2 cellular contexts compared by ENCODE assay signal in the genomic region with DNA sequence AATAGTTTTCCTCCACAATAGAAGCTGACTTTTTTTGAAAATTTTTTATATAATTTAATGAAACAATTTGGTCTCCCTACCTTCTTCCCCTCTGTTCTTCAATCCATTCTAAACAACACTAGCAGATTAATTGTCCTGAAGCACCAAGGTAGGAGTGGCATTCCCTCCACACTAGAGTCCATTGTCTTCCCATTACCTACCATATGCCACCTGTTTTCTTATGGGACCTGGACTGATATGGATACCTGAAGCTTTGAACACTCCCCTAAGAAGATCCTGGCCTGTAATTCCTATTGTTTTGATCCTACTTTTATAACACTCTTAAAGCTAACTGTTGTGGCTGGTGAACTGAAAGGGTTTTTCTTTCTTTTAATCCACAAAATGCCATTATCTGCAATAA.
TF ChIP-seq lines count a peak whose summit lies in the region.

No MANE protein-coding gene starts in this region.

TF ChIP-seq in WTC11, 78 proteins besides CTCF, POLR2A, EP300 and RAD21 (continued from another document):
- TF ChIP-seq, protein P1, sequence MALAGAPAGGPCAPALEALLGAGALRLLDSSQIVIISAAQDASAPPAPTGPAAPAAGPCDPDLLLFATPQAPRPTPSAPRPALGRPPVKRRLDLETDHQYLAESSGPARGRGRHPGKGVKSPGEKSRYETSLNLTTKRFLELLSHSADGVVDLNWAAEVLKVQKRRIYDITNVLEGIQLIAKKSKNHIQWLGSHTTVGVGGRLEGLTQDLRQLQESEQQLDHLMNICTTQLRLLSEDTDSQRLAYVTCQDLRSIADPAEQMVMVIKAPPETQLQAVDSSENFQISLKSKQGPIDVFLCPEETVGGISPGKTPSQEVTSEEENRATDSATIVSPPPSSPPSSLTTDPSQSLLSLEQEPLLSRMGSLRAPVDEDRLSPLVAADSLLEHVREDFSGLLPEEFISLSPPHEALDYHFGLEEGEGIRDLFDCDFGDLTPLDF (CRISPR knock-in tag; IDR thresholded peaks at IDR 0.05) = no peak
- TF ChIP-seq ZNF416 (CRISPR knock-in tag; IDR thresholded peaks at IDR 0.05) (no peak), TCF7 (CRISPR knock-in tag; IDR thresholded peaks at IDR 0.05; ENCODE audit: low read depth) (no peak), NR3C1 (CRISPR knock-in tag; conservative IDR thresholded peaks at IDR 0.05; ENCODE audit: low read depth) (no peak), NFE2L1 (CRISPR knock-in tag; IDR thresholded peaks at IDR 0.05) (no peak)
- TF ChIP-seq, protein P2, sequence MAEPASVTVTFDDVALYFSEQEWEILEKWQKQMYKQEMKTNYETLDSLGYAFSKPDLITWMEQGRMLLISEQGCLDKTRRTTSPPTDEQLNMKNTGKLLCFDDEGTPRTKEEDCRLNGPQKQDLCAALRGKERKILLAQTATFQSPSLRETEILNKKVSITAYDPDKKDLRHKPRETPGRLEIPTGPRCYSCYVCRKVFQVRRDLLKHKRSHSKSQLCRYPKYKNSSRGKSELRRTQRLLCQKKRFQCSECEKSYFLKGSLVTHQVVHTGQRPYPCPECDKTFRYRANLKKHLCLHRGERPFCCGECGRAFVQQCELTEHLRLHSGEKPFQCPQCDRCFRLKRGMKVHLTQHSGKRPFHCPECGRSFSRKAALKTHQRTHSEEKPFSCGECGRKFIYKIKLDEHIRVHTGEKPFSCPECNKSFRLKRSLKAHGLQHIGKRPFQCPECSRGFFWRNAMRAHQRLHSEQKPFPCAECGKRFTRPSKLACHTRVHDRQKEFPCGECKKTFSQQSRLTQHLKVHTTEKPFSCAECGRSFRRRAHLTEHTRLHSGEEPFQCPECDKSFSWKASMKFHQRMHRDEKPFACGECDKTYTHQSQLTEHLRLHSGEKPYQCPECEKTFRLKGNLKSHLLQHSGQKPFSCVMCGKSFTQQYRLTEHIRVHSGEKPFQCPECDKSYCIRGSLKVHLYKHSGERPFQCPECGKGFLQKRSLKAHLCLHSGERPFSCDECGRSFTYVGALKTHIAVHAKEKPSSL (CRISPR knock-in tag; conservative IDR thresholded peaks at IDR 0.05) = no peak
- TF ChIP-seq, protein P3, sequence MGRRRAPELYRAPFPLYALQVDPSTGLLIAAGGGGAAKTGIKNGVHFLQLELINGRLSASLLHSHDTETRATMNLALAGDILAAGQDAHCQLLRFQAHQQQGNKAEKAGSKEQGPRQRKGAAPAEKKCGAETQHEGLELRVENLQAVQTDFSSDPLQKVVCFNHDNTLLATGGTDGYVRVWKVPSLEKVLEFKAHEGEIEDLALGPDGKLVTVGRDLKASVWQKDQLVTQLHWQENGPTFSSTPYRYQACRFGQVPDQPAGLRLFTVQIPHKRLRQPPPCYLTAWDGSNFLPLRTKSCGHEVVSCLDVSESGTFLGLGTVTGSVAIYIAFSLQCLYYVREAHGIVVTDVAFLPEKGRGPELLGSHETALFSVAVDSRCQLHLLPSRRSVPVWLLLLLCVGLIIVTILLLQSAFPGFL (CRISPR knock-in tag; IDR thresholded peaks at IDR 0.05; ENCODE audit: borderline replicate concordance) = no peak
- TF ChIP-seq, protein P4, sequence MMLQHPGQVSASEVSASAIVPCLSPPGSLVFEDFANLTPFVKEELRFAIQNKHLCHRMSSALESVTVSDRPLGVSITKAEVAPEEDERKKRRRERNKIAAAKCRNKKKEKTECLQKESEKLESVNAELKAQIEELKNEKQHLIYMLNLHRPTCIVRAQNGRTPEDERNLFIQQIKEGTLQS (CRISPR knock-in tag; conservative IDR thresholded peaks at IDR 0.05) = no peak

TF ChIP-seq in HepG2, 621 proteins besides CTCF, POLR2A, EP300 and RAD21 (continued from another document):
- TF ChIP-seq, protein P5, sequence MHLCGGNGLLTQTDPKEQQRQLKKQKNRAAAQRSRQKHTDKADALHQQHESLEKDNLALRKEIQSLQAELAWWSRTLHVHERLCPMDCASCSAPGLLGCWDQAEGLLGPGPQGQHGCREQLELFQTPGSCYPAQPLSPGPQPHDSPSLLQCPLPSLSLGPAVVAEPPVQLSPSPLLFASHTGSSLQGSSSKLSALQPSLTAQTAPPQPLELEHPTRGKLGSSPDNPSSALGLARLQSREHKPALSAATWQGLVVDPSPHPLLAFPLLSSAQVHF (CRISPR knock-in tag; IDR thresholded peaks at IDR 0.05) = no peak
- no peak for TF ChIP-seq CBX2 (IDR thresholded peaks at IDR 0.05; ENCODE audit: low read depth, low read length)
- no peak for TF ChIP-seq CBX2 (CRISPR knock-in tag; IDR thresholded peaks at IDR 0.05; ENCODE audit: low read depth)
- TF ChIP-seq XBP1 (CRISPR knock-in tag; IDR thresholded peaks at IDR 0.05) = no peak
- TF ChIP-seq ZNF776 (CRISPR knock-in tag; IDR thresholded peaks at IDR 0.05) = no peak
- no peak for TF ChIP-seq ZNF766 (CRISPR knock-in tag; IDR thresholded peaks at IDR 0.05; ENCODE audit: borderline replicate concordance)
- TF ChIP-seq FOSL2 (CRISPR knock-in tag; IDR thresholded peaks at IDR 0.05) = no peak
